Comparison of ENCODE assay signal across 1 cellular context in the genomic region with DNA sequence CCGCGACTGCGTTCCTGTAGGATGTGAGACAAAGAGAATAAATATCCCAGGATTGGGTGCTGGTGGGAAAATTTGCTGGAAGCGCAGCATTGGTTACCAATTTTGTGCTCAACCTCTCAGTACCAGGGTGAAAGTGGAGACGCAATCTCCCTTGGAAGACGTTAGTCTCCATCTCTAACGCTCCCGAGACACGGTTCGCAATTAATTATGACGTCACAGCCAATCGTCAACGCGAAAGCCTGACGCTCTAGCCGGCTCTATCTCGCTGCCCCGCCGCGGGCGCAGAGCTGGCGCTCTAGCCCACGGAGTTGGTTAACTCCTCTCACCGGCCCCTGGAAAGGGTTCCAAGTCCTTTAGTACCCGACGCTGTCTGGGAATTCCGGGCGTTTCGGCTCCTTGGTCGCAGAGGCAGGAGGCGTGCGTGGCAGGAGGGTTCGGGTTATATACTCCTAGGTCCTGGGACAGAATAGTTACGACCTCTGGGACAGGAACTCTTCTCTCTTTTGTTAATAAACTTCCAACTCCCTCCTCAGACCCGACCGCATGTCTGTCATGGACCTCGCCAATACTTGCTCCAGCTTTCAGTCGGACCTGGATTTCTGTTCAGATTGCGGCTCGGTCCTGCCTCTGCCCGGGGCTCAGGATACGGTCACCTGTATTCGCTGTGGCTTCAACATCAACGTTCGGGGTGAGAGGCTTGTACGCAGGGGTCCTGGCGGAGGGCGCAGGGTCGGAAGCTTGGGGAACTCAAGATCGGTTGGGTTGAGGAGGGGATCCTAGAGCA.
TF ChIP-seq lines count a peak whose summit lies in the region.

A gene with protein sequence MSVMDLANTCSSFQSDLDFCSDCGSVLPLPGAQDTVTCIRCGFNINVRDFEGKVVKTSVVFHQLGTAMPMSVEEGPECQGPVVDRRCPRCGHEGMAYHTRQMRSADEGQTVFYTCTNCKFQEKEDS (plus strand): TSS at position 284 of the 784 bp plus-strand sequence. CDS start 260 bp downstream, at position 544.

TF ChIP-seq in K562, 482 proteins besides CTCF, POLR2A, EP300 and RAD21 (continued from another document):
- TF ChIP-seq, protein P1, sequence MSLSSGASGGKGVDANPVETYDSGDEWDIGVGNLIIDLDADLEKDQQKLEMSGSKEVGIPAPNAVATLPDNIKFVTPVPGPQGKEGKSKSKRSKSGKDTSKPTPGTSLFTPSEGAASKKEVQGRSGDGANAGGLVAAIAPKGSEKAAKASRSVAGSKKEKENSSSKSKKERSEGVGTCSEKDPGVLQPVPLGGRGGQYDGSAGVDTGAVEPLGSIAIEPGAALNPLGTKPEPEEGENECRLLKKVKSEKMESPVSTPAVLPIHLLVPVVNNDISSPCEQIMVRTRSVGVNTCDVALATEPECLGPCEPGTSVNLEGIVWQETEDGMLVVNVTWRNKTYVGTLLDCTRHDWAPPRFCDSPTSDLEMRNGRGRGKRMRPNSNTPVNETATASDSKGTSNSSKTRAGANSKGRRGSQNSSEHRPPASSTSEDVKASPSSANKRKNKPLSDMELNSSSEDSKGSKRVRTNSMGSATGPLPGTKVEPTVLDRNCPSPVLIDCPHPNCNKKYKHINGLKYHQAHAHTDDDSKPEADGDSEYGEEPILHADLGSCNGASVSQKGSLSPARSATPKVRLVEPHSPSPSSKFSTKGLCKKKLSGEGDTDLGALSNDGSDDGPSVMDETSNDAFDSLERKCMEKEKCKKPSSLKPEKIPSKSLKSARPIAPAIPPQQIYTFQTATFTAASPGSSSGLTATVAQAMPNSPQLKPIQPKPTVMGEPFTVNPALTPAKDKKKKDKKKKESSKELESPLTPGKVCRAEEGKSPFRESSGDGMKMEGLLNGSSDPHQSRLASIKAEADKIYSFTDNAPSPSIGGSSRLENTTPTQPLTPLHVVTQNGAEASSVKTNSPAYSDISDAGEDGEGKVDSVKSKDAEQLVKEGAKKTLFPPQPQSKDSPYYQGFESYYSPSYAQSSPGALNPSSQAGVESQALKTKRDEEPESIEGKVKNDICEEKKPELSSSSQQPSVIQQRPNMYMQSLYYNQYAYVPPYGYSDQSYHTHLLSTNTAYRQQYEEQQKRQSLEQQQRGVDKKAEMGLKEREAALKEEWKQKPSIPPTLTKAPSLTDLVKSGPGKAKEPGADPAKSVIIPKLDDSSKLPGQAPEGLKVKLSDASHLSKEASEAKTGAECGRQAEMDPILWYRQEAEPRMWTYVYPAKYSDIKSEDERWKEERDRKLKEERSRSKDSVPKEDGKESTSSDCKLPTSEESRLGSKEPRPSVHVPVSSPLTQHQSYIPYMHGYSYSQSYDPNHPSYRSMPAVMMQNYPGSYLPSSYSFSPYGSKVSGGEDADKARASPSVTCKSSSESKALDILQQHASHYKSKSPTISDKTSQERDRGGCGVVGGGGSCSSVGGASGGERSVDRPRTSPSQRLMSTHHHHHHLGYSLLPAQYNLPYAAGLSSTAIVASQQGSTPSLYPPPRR (CRISPR knock-in tag; IDR thresholded peaks at IDR 0.05; ENCODE audit: borderline replicate concordance): no peak
- peak in 1 of 2 experiments; percentile 89; a peak in 3 of 4 replicates for TF ChIP-seq TBL1XR1 (IDR thresholded peaks at IDR 0.05; ENCODE audit: low read length in 2 of 2)
- TF ChIP-seq KAT8 (IDR thresholded peaks at IDR 0.05; ENCODE audit: low read depth): no peak
- TF ChIP-seq, protein P2, sequence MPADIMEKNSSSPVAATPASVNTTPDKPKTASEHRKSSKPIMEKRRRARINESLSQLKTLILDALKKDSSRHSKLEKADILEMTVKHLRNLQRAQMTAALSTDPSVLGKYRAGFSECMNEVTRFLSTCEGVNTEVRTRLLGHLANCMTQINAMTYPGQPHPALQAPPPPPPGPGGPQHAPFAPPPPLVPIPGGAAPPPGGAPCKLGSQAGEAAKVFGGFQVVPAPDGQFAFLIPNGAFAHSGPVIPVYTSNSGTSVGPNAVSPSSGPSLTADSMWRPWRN (IDR thresholded peaks at IDR 0.05; ENCODE audit: low read depth): no peak
- TF ChIP-seq HNRNPUL1 (IDR thresholded peaks at IDR 0.05; ENCODE audit: low read length): no peak
- peak; percentile 78 for TF ChIP-seq NR2C1 (IDR thresholded peaks at IDR 0.05)
- TF ChIP-seq NR2C1 (tag; IDR thresholded peaks at IDR 0.05): peak; percentile 66
- no peak for TF ChIP-seq CHCHD3 (CRISPR knock-in tag; IDR thresholded peaks at IDR 0.05)
- TF ChIP-seq HMG20A (CRISPR knock-in tag; conservative IDR thresholded peaks at IDR 0.05): no peak
- TF ChIP-seq TAF1 (IDR thresholded peaks at IDR 0.05; ENCODE audit: control insufficient read depth, extremely low read depth, insufficient read depth, low read length, severe bottlenecking): peak; percentile 98
- no peak for TF ChIP-seq SMC3 (conservative IDR thresholded peaks at IDR 0.05; ENCODE audit: insufficient read depth, low read depth, low read length)
- no peak; the same call in 1 of the 2 replicates for TF ChIP-seq TCF7 (IDR thresholded peaks at IDR 0.05; ENCODE audit: borderline replicate concordance)
- no peak for TF ChIP-seq MAFG (tag; conservative IDR thresholded peaks at IDR 0.05)
- TF ChIP-seq, protein P3, sequence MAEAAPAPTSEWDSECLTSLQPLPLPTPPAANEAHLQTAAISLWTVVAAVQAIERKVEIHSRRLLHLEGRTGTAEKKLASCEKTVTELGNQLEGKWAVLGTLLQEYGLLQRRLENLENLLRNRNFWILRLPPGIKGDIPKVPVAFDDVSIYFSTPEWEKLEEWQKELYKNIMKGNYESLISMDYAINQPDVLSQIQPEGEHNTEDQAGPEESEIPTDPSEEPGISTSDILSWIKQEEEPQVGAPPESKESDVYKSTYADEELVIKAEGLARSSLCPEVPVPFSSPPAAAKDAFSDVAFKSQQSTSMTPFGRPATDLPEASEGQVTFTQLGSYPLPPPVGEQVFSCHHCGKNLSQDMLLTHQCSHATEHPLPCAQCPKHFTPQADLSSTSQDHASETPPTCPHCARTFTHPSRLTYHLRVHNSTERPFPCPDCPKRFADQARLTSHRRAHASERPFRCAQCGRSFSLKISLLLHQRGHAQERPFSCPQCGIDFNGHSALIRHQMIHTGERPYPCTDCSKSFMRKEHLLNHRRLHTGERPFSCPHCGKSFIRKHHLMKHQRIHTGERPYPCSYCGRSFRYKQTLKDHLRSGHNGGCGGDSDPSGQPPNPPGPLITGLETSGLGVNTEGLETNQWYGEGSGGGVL (CRISPR knock-in tag; IDR thresholded peaks at IDR 0.05): no peak
- TF ChIP-seq, protein P4, sequence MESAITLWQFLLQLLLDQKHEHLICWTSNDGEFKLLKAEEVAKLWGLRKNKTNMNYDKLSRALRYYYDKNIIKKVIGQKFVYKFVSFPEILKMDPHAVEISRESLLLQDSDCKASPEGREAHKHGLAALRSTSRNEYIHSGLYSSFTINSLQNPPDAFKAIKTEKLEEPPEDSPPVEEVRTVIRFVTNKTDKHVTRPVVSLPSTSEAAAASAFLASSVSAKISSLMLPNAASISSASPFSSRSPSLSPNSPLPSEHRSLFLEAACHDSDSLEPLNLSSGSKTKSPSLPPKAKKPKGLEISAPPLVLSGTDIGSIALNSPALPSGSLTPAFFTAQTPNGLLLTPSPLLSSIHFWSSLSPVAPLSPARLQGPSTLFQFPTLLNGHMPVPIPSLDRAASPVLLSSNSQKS (CRISPR knock-in tag; IDR thresholded peaks at IDR 0.05): no peak
- no peak for TF ChIP-seq STAG1 (CRISPR knock-in tag; IDR thresholded peaks at IDR 0.05; ENCODE audit: borderline replicate concordance)
